8 cellular contexts compared by ENCODE assay signal in the genomic region with DNA sequence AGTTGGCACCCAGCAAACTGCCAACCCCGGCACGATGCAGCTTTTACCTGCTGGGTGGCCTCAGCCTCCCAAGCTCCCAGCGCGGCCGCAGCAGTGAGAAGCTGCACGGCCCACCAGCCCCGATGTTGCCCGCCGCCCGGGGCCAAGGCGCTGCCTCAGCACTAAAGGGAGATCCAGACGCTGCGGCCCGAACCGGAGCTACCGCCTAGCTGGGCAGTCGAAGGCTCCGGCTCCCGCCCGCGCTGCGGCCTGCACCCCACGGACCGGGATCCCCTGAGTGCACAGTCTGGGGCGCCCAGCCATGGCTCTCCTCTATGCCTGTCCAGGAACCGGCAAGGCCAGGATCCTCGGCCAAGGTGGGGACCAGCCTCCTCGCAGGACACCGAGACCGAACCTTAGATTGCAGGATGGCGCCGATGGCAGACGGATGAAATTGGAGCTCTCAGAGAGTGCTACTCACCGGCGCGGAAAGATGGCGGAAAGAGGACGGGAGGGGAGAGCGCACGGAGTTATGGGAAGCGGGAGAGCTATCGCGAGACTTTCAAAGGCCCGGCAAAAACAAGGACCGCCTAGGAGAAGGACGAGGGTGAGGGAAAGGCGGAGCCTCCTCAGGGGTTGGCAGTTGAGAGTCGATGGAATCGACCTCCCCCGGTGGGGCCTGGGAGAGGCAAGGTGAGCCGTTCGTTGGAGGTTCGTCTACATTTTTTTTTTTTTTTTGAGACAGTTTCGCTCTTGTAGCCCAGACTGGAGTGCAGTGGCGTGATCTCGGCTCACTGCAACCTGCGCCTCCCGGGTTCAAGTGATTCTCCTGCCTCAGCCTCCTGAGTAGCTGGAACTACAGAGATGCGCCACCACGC. TPM values are rescaled to one million over a fixed set of nuclear protein-coding genes. Genes with fewer than 3 reads are reported as not detected.
DNase-seq lines count a peak whose midpoint lies in the region; TF ChIP-seq lines count a peak whose summit lies in the region.

TSS of gene RPS15A (minus strand) at position 485 of the 857 bp plus-strand sequence. CDS start 1,221 bp downstream, outside the sequence.

- H2BK12ac ChIP-seq in neuronal stem cell (ENCODE audit: low read length): no peak within 1 kb of the TSS

- no peak within 1 kb of the TSS for H2BK120ac ChIP-seq in neuronal stem cell (ENCODE audit: low read depth, low read length)

- TF ChIP-seq CTCF in subcutaneous adipose tissue (IDR thresholded peaks at IDR 0.05; ENCODE audit: low read depth): no peak

- peak within 1 kb of the TSS; percentile 82 for H3K23ac ChIP-seq in neuronal stem cell (ENCODE audit: low read depth, low read length, poor library complexity)

- peak within 1 kb of the TSS; percentile 74 for H3K4me2 ChIP-seq in neuronal stem cell (ENCODE audit: insufficient read depth, low read length, poor library complexity, severe bottlenecking)

- H3K27ac ChIP-seq in neuronal stem cell (replicated peaks; ENCODE audit: low read length): peak within 1 kb of the TSS; percentile 80

- peak within 1 kb of the TSS; percentile 97 for H3K9ac ChIP-seq in neuronal stem cell (ENCODE audit: low read depth, low read length, poor library complexity)

- H2BK5ac ChIP-seq in neuronal stem cell (ENCODE audit: low read length): peak within 1 kb of the TSS; percentile 96

- H3K4me1 ChIP-seq in neuronal stem cell (ENCODE audit: control insufficient read depth in 2 of 2, insufficient read depth in 1 of 2, low read depth in 1 of 2, low read length in 2 of 2): peaks cover 8 to 15% of the 10 kb centered on the region in 2 donors

- peaks cover 51 to 87% of the 10 kb centered on the region in 2 donors for H3K36me3 ChIP-seq in neuronal stem cell (replicated peaks in 1 of 2; ENCODE audit: control insufficient read depth in 2 of 2, insufficient read depth in 2 of 2, low read length in 2 of 2)

- H3K9me3 ChIP-seq in neuronal stem cell (replicated peaks in 1 of 2; ENCODE audit: control insufficient read depth in 2 of 2, insufficient read depth in 1 of 2, low read depth in 1 of 2, low read length in 2 of 2): no peaks in the 10 kb centered on the region

- peak within 1 kb of the TSS; percentile 76 for H2AK5ac ChIP-seq in neuronal stem cell (ENCODE audit: low read depth, low read length)

- DNase-seq in GF-D8 (lab: John Stamatoyannopoulos, UW) (peak; percentile 91), HEK293T (ENCODE audit: extremely low spot score) (peak; percentile 97), MV-4-11 (lab: John Stamatoyannopoulos, UW) (peak; percentile 94), SK-MEL-5 (ENCODE audit: low read depth, low spot score) (peak; percentile 98), foreskin melanocyte (peak; percentile 94), neuronal stem cell (ENCODE audit: low spot score) (peak; percentile 93)
- DNase-seq in activated naive CD4-positive, alpha-beta T cell treated with Interleukin-2 at 50 U/mL for 16 hours: peak; percentile 93

- no peaks in the 10 kb centered on the region for H3K27me3 ChIP-seq in neuronal stem cell (ENCODE audit: control insufficient read depth in 3 of 3, insufficient read depth in 3 of 3, low read depth in 1 of 3, low read length in 3 of 3)

- CTCF ChIA-PET in HEK293T (lab: Yijun Ruan, JAX): interaction anchor here (1.0 kb wide), 1 partner anchor 12 kb away, joined by 6 read pairs; the partner anchor contains the start of gene ARL6IP1

- peak within 1 kb of the TSS; percentile 91 to 97 for H3K4me3 ChIP-seq in neuronal stem cell (ENCODE audit: low read length in 2 of 2)

- peak within 1 kb of the TSS; percentile 26 for H3K4ac ChIP-seq in neuronal stem cell (ENCODE audit: low read length)

- peak within 1 kb of the TSS; percentile 75 for H4K8ac ChIP-seq in neuronal stem cell (ENCODE audit: low read depth, low read length)

- in situ Hi-C loops in SK-MEL-5 (cut with HindIII; ENCODE audit: low pct_unique_long_range_greater_than_20kb, low sequenced_read_pairs): no loop called here

- H4K91ac ChIP-seq in neuronal stem cell (ENCODE audit: low read depth, low read length, poor library complexity): no peak within 1 kb of the TSS

- H2BK15ac ChIP-seq in neuronal stem cell (ENCODE audit: low read length): no peak within 1 kb of the TSS

- H3K14ac ChIP-seq in neuronal stem cell (ENCODE audit: low read length): peak within 1 kb of the TSS; percentile 98

- POLR2A ChIA-PET in HEK293T (lab: Yijun Ruan, JAX): interaction anchor here (0.6 to 7.1 kb wide), 22 partner anchors 10 to 765 kb away, joined by 3 to 172 read pairs (median 4); partner anchors contain the start of genes ARL6IP1, CLEC19A, COQ7 and TMC7

- H3K18ac ChIP-seq in neuronal stem cell (ENCODE audit: low read length): peak within 1 kb of the TSS; percentile 98

- H3K79me1 ChIP-seq in neuronal stem cell (ENCODE audit: low read depth, low read length): no peaks in the 10 kb centered on the region

- H2AFZ ChIP-seq in neuronal stem cell (ENCODE audit: low read length): peak within 1 kb of the TSS; percentile 79

- WGBS in neuronal stem cell (ENCODE audit: extremely low coverage in 2 of 2, insufficient read length in 2 of 2, insufficient replicate concordance in 1 of 2), 2 donors: no CpG with 5 or more reads among the region's 60 CpGs

TF ChIP-seq in HEK293T, 16 proteins besides CTCF, POLR2A, EP300 and RAD21:
- no peak for TF ChIP-seq HDGF (IDR thresholded peaks at IDR 0.05; ENCODE audit: borderline replicate concordance)
- TF ChIP-seq FOXK2 (IDR thresholded peaks at IDR 0.05): no peak
- TF ChIP-seq, protein P1, sequence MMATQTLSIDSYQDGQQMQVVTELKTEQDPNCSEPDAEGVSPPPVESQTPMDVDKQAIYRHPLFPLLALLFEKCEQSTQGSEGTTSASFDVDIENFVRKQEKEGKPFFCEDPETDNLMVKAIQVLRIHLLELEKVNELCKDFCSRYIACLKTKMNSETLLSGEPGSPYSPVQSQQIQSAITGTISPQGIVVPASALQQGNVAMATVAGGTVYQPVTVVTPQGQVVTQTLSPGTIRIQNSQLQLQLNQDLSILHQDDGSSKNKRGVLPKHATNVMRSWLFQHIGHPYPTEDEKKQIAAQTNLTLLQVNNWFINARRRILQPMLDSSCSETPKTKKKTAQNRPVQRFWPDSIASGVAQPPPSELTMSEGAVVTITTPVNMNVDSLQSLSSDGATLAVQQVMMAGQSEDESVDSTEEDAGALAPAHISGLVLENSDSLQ (IDR thresholded peaks at IDR 0.05): no peak
- TF ChIP-seq L3MBTL2 (conservative IDR thresholded peaks at IDR 0.05): 0 out of 2 replicates have a peak, but pooled peaks have one; percentile 18
- TF ChIP-seq SUZ12 (IDR thresholded peaks at IDR 0.05): no peak
- TF ChIP-seq FOXA1 (IDR thresholded peaks at IDR 0.05): no peak
- no peak for TF ChIP-seq FOXM1 (IDR thresholded peaks at IDR 0.05; ENCODE audit: borderline replicate concordance)
- no peak for TF ChIP-seq BHLHE40 (IDR thresholded peaks at IDR 0.05; ENCODE audit: borderline replicate concordance)
- no peak for TF ChIP-seq LEF1 (IDR thresholded peaks at IDR 0.05; ENCODE audit: borderline replicate concordance)
- no peak for TF ChIP-seq SP1 (IDR thresholded peaks at IDR 0.05)
- TF ChIP-seq NFRKB (IDR thresholded peaks at IDR 0.05): peak; percentile 94
- no peak for TF ChIP-seq TARDBP (IDR thresholded peaks at IDR 0.05)
- no peak for TF ChIP-seq ARNT (IDR thresholded peaks at IDR 0.05)
- TF ChIP-seq ZNF384 (IDR thresholded peaks at IDR 0.05): peak; percentile 96
- TF ChIP-seq CTBP1 (IDR thresholded peaks at IDR 0.05; ENCODE audit: borderline replicate concordance): no peak
- peak; percentile 85 for TF ChIP-seq ELF4 (IDR thresholded peaks at IDR 0.05)

RNA-seq across cellular contexts. Expression of gene RPS15A, which starts in this region (rescaled TPM):
- total RNA-seq in SK-MEL-5 (2014; rRNA removed; shearing (Covaris generic)): 2,031 and 2,396 TPM in 2 replicates
- polyA plus RNA-seq in SK-MEL-5 (2015; cell fraction: cytosol; rRNA removed): 1,824 and 2,019 TPM in 2 replicates
- polyA plus RNA-seq in SK-MEL-5 (2015; cell fraction: nucleus; rRNA removed): 272 and 307 TPM in 2 replicates
- 6,180 TPM for polyA plus RNA-seq in neuronal stem cell (2013, experiment 1 of 2)
- 6,468 TPM for polyA plus RNA-seq in neuronal stem cell (2013, experiment 2 of 2)
- total RNA-seq in subcutaneous adipose tissue: 1,000 to 10,000 TPM; 1,382 to 2,144 (median 2,003) TPM

Comparison
In these comparisons a context has a peak if more than half of its experiments do, and no peak if none do; other contexts are left out.
1. Peak in every context shown above with its lines: DNase-seq, H3K4me3 ChIP-seq and H3K27ac ChIP-seq.